26 cellular contexts compared by ENCODE assay signal in the genomic region with DNA sequence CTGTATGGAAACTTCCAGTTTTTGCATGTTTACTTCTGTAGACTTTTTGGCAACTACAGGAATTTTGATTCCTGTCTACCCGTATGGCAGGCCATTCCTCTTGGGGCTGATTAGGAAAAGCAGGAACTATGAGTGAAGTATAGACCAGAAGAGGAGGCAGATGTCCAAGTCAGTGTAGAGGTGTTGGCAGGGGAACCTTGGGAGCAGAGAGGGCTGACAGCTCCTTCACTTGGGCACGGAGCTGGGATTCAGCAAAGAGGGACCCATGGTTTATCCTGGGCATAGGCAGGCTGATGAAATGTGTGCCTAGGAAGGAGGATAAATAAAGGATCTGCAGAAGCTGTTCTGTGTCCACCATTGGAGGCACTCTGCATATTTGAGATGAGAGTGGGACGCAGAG. TPM values are rescaled to one million over a fixed set of nuclear protein-coding genes. Genes with fewer than 3 reads are reported as not detected.
DNase-seq lines count a peak whose midpoint lies in the region; FAIRE-seq and TF ChIP-seq lines count a peak whose summit lies in the region.
"Had no signal": no experiment of that assay in that cellular context is flagged by ENCODE, and none has a peak within 500 bp of the region (broad histone marks: within the 10 kb centered on the region; RNA-seq: fewer than 3 reads in every experiment).

No MANE protein-coding gene starts in this region.

- no peak for FAIRE-seq in kidney (lab: Jason Lieb, UNC)
- FAIRE-seq: GM19239, H1 had no signal

- H3F3A ChIP-seq in SK-N-SH (replicated peaks; ENCODE audit: insufficient read depth): peaks cover 16% of the 10 kb centered on the region

- H3K36me3 ChIP-seq in SK-N-SH (replicated peaks in 1 of 2; ENCODE audit: control insufficient read depth in 1 of 2, insufficient read depth in 2 of 2, low read length in 1 of 2) (peaks cover 79 to 82% of the 10 kb centered on the region in 2 experiments), kidney (ENCODE audit: control insufficient read depth in 1 of 2, insufficient read depth in 2 of 2, low read length in 2 of 2) (peaks cover 44 to 62% of the 10 kb centered on the region in 2 donors), subcutaneous abdominal adipose tissue (ENCODE audit: control insufficient read depth in 5 of 5, insufficient read depth in 5 of 5, low read length in 5 of 5) (peaks cover 7 to 96% (median 85%) of the 10 kb centered on the region in 5 donors)

- peaks cover 16% of the 10 kb centered on the region; the same call in 1 of the 2 replicates for H3K79me2 ChIP-seq in SK-N-SH (ENCODE audit: insufficient read depth)

- no peak for TF ChIP-seq CTCF in SK-N-SH (IDR thresholded peaks at IDR 0.05)
- TF ChIP-seq CTCF in kidney (IDR thresholded peaks at IDR 0.05; ENCODE audit: borderline replicate concordance, extremely low read depth, insufficient read depth): no peak

- no peak overlapping the region for H3K4me2 ChIP-seq in SK-N-SH
- H3K4me2 ChIP-seq: BLaER1 treated with 17β-estradiol and CSF1 and Interleukin-3, amounts not matched to agents 10 nM and 100 nM; KMS-11 had no signal

- no peak overlapping the region for H3K4me3 ChIP-seq in SK-N-SH (ENCODE audit: low read depth in 2 of 2, low read length in 1 of 2)
- H3K4me3 ChIP-seq in kidney (ENCODE audit: low read length in 2 of 2): no peak overlapping the region
- H3K4me3 ChIP-seq in subcutaneous abdominal adipose tissue (ENCODE audit: low read depth in 1 of 5, low read length in 5 of 5): no peak overlapping the region
- H3K4me3 ChIP-seq: BLaER1 treated with 17β-estradiol and CSF1 and Interleukin-3, amounts not matched to agents 10 nM and 100 nM had no signal

- H3K9ac ChIP-seq in SK-N-SH: no peak overlapping the region
- no peak overlapping the region for H3K9ac ChIP-seq in kidney (ENCODE audit: low read length in 2 of 2)
- no peak overlapping the region for H3K9ac ChIP-seq in subcutaneous abdominal adipose tissue (ENCODE audit: low read length in 5 of 5)
- H3K9ac ChIP-seq: BLaER1 treated with 17β-estradiol and CSF1 and Interleukin-3, amounts not matched to agents 10 nM and 100 nM; KMS-11 had no signal

- TF ChIP-seq EP300 in SK-N-SH (IDR thresholded peaks at IDR 0.05; ENCODE audit: borderline replicate concordance in 1 of 2, low read depth in 1 of 2, low read length in 1 of 2): no peak

- H3K9me2 ChIP-seq in SK-N-SH: no peaks in the 10 kb centered on the region

- DNase-seq in DMS 273 (lab: John Stamatoyannopoulos, UW; ENCODE audit: unreplicated experiment) (peak; percentile 8), DMS 273 treated with DMSO at 0.1 percent for 48 hours (lab: John Stamatoyannopoulos, UW) (no peak), SK-N-SH (no peak), kidney (peak; percentile 10), SKM-1 (lab: John Stamatoyannopoulos, UW; ENCODE audit: unreplicated experiment) (no peak), putamen (ENCODE audit: low spot score) (no peak), substantia nigra (lab: John Stamatoyannopoulos, UW) (no peak)
- DNase-seq: Calu3; CD8-positive, alpha-beta T cell; DMS53; GF-D8; IMR-90; NCI-H1092 treated with DMSO at 0.1 percent for 48 hours; NCI-H1436 treated with DMSO at 0.1 percent for 48 hours; NCI-H2029; NCI-H2227 treated with DMSO at 0.1 percent for 48 hours; NCI-H524; NCI-H774; NK-92 treated with Interleukin-12 subunit alpha and Interleukin-12 subunit beta, amount 100 ng/mL, for 24 hours; SIG-M5 had no signal

- H4K20me1 ChIP-seq in SK-N-SH (ENCODE audit: insufficient read depth): peaks cover 20% of the 10 kb centered on the region

- WGBS in SK-N-SH (ENCODE audit: low lambda C conversion rate): 72% methylated on average over 3 of the region's 3 CpGs

- H3K9me3 ChIP-seq in SK-N-SH (no peaks in the 10 kb centered on the region), kidney (ENCODE audit: control insufficient read depth in 1 of 2, low read length in 2 of 2) (no peaks in the 10 kb centered on the region), subcutaneous abdominal adipose tissue (ENCODE audit: control insufficient read depth in 5 of 5, low read length in 5 of 5) (no peaks in the 10 kb centered on the region)
- H3K9me3 ChIP-seq: BLaER1 treated with 17β-estradiol and CSF1 and Interleukin-3, amounts not matched to agents 10 nM and 100 nM had no signal

- CTCF ChIA-PET in SK-N-SH (lab: Yijun Ruan, JAX): interaction anchor here (0.7 to 2.0 kb wide), 6 partner anchors 12 to 54 kb away, joined by 3 to 6 read pairs (median 4); no protein-coding TSS in a partner anchor

- H3K27me3 ChIP-seq in SK-N-SH (ENCODE audit: insufficient read depth) (no peaks in the 10 kb centered on the region), subcutaneous abdominal adipose tissue (ENCODE audit: control insufficient read depth in 5 of 5, insufficient read depth in 4 of 5, low read length in 5 of 5) (no peaks in the 10 kb centered on the region)
- H3K27me3 ChIP-seq: BLaER1 treated with 17β-estradiol and CSF1 and Interleukin-3, amounts not matched to agents 10 nM and 100 nM had no signal

- H3K4me1 ChIP-seq in SK-N-SH (ENCODE audit: control insufficient read depth in 1 of 2, insufficient read depth in 2 of 2, low read depth in 1 of 2, low read length in 1 of 2): peaks cover 0 to 24% of the 10 kb centered on the region in 2 experiments; a peak in 2 of 4 replicates
- peaks cover 3 to 9% of the 10 kb centered on the region in 2 donors for H3K4me1 ChIP-seq in kidney (ENCODE audit: control insufficient read depth in 1 of 2, insufficient read depth in 1 of 2, low read depth in 1 of 2, low read length in 2 of 2)
- H3K4me1 ChIP-seq in subcutaneous abdominal adipose tissue (ENCODE audit: control insufficient read depth in 5 of 5, insufficient read depth in 5 of 5, low read length in 5 of 5): peaks cover 24 to 75% (median 70%) of the 10 kb centered on the region in 5 donors

- H3K27ac ChIP-seq in SK-N-SH (ENCODE audit: low read depth in 2 of 2, low read length in 1 of 2) (peak overlapping the region; percentile 9 to 23; a peak in 1 of 4 replicates), kidney (ENCODE audit: low read depth in 2 of 2, low read length in 2 of 2) (no peak overlapping the region), subcutaneous abdominal adipose tissue (ENCODE audit: low read depth, low read length) (peak overlapping the region; percentile 91), substantia nigra (ENCODE audit: low read depth, low read length, poor library complexity, severe bottlenecking) (no peak overlapping the region)
- H3K27ac ChIP-seq: 22Rv1; BLaER1 treated with 17β-estradiol and CSF1 and Interleukin-3, amounts not matched to agents 10 nM and 100 nM; KMS-11 had no signal

- no peak overlapping the region for H2AFZ ChIP-seq in SK-N-SH (ENCODE audit: low read depth)

- intact Hi-C loops in kidney (cut with DNase I): no loop called here

- no peak for TF ChIP-seq RAD21 in SK-N-SH (IDR thresholded peaks at IDR 0.05; ENCODE audit: low read length)

- POLR2A ChIA-PET in SK-N-SH (lab: Yijun Ruan, JAX): no interaction called here

TF ChIP-seq in SK-N-SH, 30 proteins besides CTCF, POLR2A, EP300 and RAD21 (continues in another document):
- no peak for TF ChIP-seq JUND (IDR thresholded peaks at IDR 0.05)
- no peak for TF ChIP-seq MXI1 (IDR thresholded peaks at IDR 0.05; ENCODE audit: low read depth, low read length)
- TF ChIP-seq FOXM1 (IDR thresholded peaks at IDR 0.05; ENCODE audit: low read depth): no peak
- no peak for TF ChIP-seq EZH2phosphoT487 (IDR thresholded peaks at IDR 0.05; ENCODE audit: borderline replicate concordance, low read depth)
- TF ChIP-seq TEAD4 (IDR thresholded peaks at IDR 0.05; ENCODE audit: borderline replicate concordance, insufficient read depth): no peak
- no peak for TF ChIP-seq ELF1 (IDR thresholded peaks at IDR 0.05)
- no peak for TF ChIP-seq FOXJ3 (CRISPR knock-in tag; IDR thresholded peaks at IDR 0.05)
- TF ChIP-seq USF2 (IDR thresholded peaks at IDR 0.05; ENCODE audit: borderline replicate concordance, low read depth, low read length): no peak
- TF ChIP-seq, protein P1, sequence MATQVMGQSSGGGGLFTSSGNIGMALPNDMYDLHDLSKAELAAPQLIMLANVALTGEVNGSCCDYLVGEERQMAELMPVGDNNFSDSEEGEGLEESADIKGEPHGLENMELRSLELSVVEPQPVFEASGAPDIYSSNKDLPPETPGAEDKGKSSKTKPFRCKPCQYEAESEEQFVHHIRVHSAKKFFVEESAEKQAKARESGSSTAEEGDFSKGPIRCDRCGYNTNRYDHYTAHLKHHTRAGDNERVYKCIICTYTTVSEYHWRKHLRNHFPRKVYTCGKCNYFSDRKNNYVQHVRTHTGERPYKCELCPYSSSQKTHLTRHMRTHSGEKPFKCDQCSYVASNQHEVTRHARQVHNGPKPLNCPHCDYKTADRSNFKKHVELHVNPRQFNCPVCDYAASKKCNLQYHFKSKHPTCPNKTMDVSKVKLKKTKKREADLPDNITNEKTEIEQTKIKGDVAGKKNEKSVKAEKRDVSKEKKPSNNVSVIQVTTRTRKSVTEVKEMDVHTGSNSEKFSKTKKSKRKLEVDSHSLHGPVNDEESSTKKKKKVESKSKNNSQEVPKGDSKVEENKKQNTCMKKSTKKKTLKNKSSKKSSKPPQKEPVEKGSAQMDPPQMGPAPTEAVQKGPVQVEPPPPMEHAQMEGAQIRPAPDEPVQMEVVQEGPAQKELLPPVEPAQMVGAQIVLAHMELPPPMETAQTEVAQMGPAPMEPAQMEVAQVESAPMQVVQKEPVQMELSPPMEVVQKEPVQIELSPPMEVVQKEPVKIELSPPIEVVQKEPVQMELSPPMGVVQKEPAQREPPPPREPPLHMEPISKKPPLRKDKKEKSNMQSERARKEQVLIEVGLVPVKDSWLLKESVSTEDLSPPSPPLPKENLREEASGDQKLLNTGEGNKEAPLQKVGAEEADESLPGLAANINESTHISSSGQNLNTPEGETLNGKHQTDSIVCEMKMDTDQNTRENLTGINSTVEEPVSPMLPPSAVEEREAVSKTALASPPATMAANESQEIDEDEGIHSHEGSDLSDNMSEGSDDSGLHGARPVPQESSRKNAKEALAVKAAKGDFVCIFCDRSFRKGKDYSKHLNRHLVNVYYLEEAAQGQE (IDR thresholded peaks at IDR 0.05; ENCODE audit: low read depth, low read length): no peak

RNA-seq across cellular contexts. Expression of gene TREH, which starts 33.1 kb away (rescaled TPM):
- not detected in 2 replicates for polyA plus RNA-seq in SK-N-SH (2012; rRNA removed)
- not detected in 2 replicates for polyA plus RNA-seq in SK-N-SH (2012; cell fraction: cytosol; rRNA removed)
- not detected in 2 replicates for polyA plus RNA-seq in SK-N-SH (2012; cell fraction: nucleus; rRNA removed)
- 1.0 TPM for total RNA-seq in kidney
- 10.2 TPM for polyA plus RNA-seq in kidney (ENCODE audit: insufficient read depth, low read depth, low replicate concordance)
- total RNA-seq: CD8-positive, alpha-beta T cell; H1; IMR-90 had no signal
- polyA plus RNA-seq: IMR-90 had no signal

RNA-seq across cellular contexts. Expression of gene PHLDB1, which starts 39.0 kb away (rescaled TPM):
- 89.4 and 104 TPM in 2 replicates for polyA plus RNA-seq in SK-N-SH (2012; rRNA removed)
- polyA plus RNA-seq in SK-N-SH (2012; cell fraction: cytosol; rRNA removed): 37.8 and 52.6 TPM in 2 replicates
- polyA plus RNA-seq in SK-N-SH (2012; cell fraction: nucleus; rRNA removed): 270 and 294 TPM in 2 replicates
- total RNA-seq in kidney: 118 TPM
- 39.1 TPM for polyA plus RNA-seq in kidney (ENCODE audit: insufficient read depth, low read depth, low replicate concordance)

Comparison
In these comparisons a context has a peak if more than half of its experiments do, and no peak if none do; other contexts are left out.
1. DNase-seq: peak in DMS 273 (single experiment) and kidney (single experiment); none in DMS 273 treated with DMSO at 0.1 percent for 48 hours (single experiment), SK-N-SH (single experiment), SKM-1 (single experiment), putamen (single experiment) and substantia nigra (0 of 49).
2. H3K27ac ChIP-seq: peak in SK-N-SH (2 of 2) and subcutaneous abdominal adipose tissue (single experiment); none in kidney (0 of 2) and substantia nigra (single experiment).
3. RNA of gene TREH, which starts 33.1 kb away (polyA plus RNA-seq): 10.2 TPM in kidney (single experiment); not detected in SK-N-SH; every median in the first group is over 10 times any median in the second.